In genomic region chr11:118435233-118435892, GRCh38 we compare ENCODE assay signal across 8 cellular contexts. TPM values are rescaled to one million over a fixed set of nuclear protein-coding genes. Genes with fewer than 3 reads are reported as not detected.
DNase-seq lines count a peak whose midpoint lies in the region; ATAC-seq and TF ChIP-seq lines count a peak whose summit lies in the region.

No MANE protein-coding gene starts in this region.

- peaks cover 16 to 30% of the 10 kb centered on the region in 2 experiments for H3K4me1 ChIP-seq in HCT116 (ENCODE audit: control insufficient read depth in 1 of 2, insufficient read depth in 2 of 2, low read length in 2 of 2)
- H3K4me1 ChIP-seq in SJCRH30 = peaks cover 3% of the 10 kb centered on the region
- H3K4me1 ChIP-seq in parathyroid adenoma = no peaks in the 10 kb centered on the region

- peak; percentile 24 for TF ChIP-seq POLR2A in HCT116 (IDR thresholded peaks at IDR 0.05; ENCODE audit: borderline replicate concordance, extremely low read depth, insufficient read depth, insufficient read length)

- H3K27me3 ChIP-seq in HCT116 (ENCODE audit: insufficient read depth, low read length) (no peaks in the 10 kb centered on the region), SJCRH30 (no peaks in the 10 kb centered on the region), parathyroid adenoma (ENCODE audit: control insufficient read depth, insufficient read depth, low read length) (no peaks in the 10 kb centered on the region)

- DNase-seq in EH (ENCODE audit: low read depth) (peak; percentile 52), HCT116 (ENCODE audit: low read depth, low spot score) (peak; percentile 18), NAMALWA (ENCODE audit: low spot score) (peak; percentile 96), SJCRH30 (peak; percentile 75 to 76), head of caudate nucleus (peak in 41 of 42 donors; percentile 35 to 77 (median 57))
- DNase-seq in activated naive CD4-positive, alpha-beta T cell (lab: John Stamatoyannopoulos, UW) = peak in 3 of 4 experiments; percentile 24 to 56 (median 24)
- no peak for DNase-seq in central memory CD4-positive, alpha-beta T cell

- intact Hi-C loops in HCT116 (cut with micrococcal nuclease) (no loop called here), head of caudate nucleus (cut with DNase I) (loop anchor here (5.0 kb wide), 2 partner anchors 33 to 52 kb away; partner anchors contain the start of gene ATP5MG)

- H3K36me3 ChIP-seq in HCT116 (ENCODE audit: control insufficient read depth in 1 of 2, insufficient read depth in 2 of 2, low read length in 2 of 2) = no peaks in the 10 kb centered on the region
- peaks cover 3% of the 10 kb centered on the region; the same call in 1 of the 2 replicates for H3K36me3 ChIP-seq in SJCRH30
- H3K36me3 ChIP-seq in parathyroid adenoma (ENCODE audit: control insufficient read depth, insufficient read depth, low read length) = no peaks in the 10 kb centered on the region

- POLR2A ChIA-PET in HCT116 (lab: Charles Lee) = interaction anchor here (1.0 kb wide), 1 partner anchor 112 kb away, joined by 3 read pairs; no protein-coding TSS in a partner anchor

- H4K20me1 ChIP-seq in HCT116 (ENCODE audit: insufficient read depth) = peaks cover 6% of the 10 kb centered on the region

- ATAC-seq in HCT116 = peak; percentile 47

- H3K4me3 ChIP-seq in HCT116 (replicated peaks in 1 of 2; ENCODE audit: low read depth in 1 of 2, low read length in 2 of 2) (peak overlapping the region; percentile 69 to 73), SJCRH30 (peak overlapping the region; percentile 98), parathyroid adenoma (ENCODE audit: low read depth, low read length) (peak overlapping the region; percentile 63)

- peak overlapping the region; percentile 79 for H2AFZ ChIP-seq in HCT116 (ENCODE audit: low read depth, low read length, poor library complexity, severe bottlenecking)
- peak overlapping the region; percentile 84 for H2AFZ ChIP-seq in parathyroid adenoma

- H3K9ac ChIP-seq in HCT116 (ENCODE audit: low read length) (peak overlapping the region; percentile 79), parathyroid adenoma (no peak overlapping the region)

- no peak for TF ChIP-seq RAD21 in HCT116 (IDR thresholded peaks at IDR 0.05; ENCODE audit: low read depth)

- H3K27ac ChIP-seq in HCT116 (ENCODE audit: low read depth, low read length) = peak overlapping the region; percentile 89
- peak overlapping the region; percentile 57 for H3K27ac ChIP-seq in SJCRH30
- peak overlapping the region; percentile 81 for H3K27ac ChIP-seq in parathyroid adenoma

- CTCF ChIA-PET in HCT116 (lab: Charles Lee) = interaction anchor here (1.4 kb wide), 2 partner anchors 14 to 140 kb away, joined by 3 to 5 read pairs; no protein-coding TSS in a partner anchor

- H3K4me2 ChIP-seq in HCT116 (ENCODE audit: low read length) (peak overlapping the region; percentile 93), parathyroid adenoma (ENCODE audit: low read length) (peak overlapping the region; percentile 78)

- H3K9me2 ChIP-seq in HCT116 (ENCODE audit: insufficient read depth) = no peaks in the 10 kb centered on the region

- TF ChIP-seq CTCF in HCT116 (IDR thresholded peaks at IDR 0.05 in 2 of 3, conservative IDR thresholded peaks at IDR 0.05 in 1 of 3; ENCODE audit: borderline replicate concordance in 1 of 3, insufficient read depth in 1 of 3, low read depth in 2 of 3, low read length in 2 of 3) (no peak), parathyroid adenoma (IDR thresholded peaks at IDR 0.05) (no peak)

- RAD21 ChIA-PET in HCT116 (lab: Charles Lee; ENCODE audit: low non-redundant PET in 1 of 2, low total read pairs in 2 of 2, uncharacterized antibody in 2 of 2, unreplicated experiment in 2 of 2) = no interaction called here

- H3K9me3 ChIP-seq in HCT116 (ENCODE audit: control insufficient read depth in 1 of 2, insufficient read depth in 1 of 2, low read depth in 1 of 2, low read length in 2 of 2) (no peaks in the 10 kb centered on the region), SJCRH30 (replicated peaks) (no peaks in the 10 kb centered on the region), parathyroid adenoma (ENCODE audit: control insufficient read depth, low read length) (no peaks in the 10 kb centered on the region)

- no TSS peak for BruUV-seq in HCT116 (replicated peaks; lab: Mats Ljungman, UMichigan)

- H3K79me2 ChIP-seq in HCT116 (ENCODE audit: insufficient read depth, low read length) = peaks cover 38% of the 10 kb centered on the region
- peaks cover 8% of the 10 kb centered on the region for H3K79me2 ChIP-seq in parathyroid adenoma

TF ChIP-seq in HCT116, 20 proteins besides CTCF, POLR2A, EP300 and RAD21:
- TF ChIP-seq EZH2 (IDR thresholded peaks at IDR 0.05) (no peak), YY1 (IDR thresholded peaks at IDR 0.05; ENCODE audit: extremely low read depth, insufficient replicate concordance, low read depth, low read length) (no peak), JUND (IDR thresholded peaks at IDR 0.05) (no peak), POLR2AphosphoS5 (IDR thresholded peaks at IDR 0.05; ENCODE audit: low read depth, low read length) (no peak), SRF (IDR thresholded peaks at IDR 0.05; ENCODE audit: low read depth) (no peak)

RNA-seq across cellular contexts. Expression of gene KMT2A, which starts 0.9 kb away (rescaled TPM):
- 50.4 TPM for total RNA-seq in HCT116 (2021; ENCODE audit: unreplicated experiment)
- polyA plus RNA-seq in HCT116 (2012) = 28.9 and 29.2 TPM in 2 replicates
- 32.3 and 33.2 TPM in 2 replicates for total RNA-seq in SJCRH30 (2014; rRNA removed; shearing (Covaris generic))

RNA-seq across cellular contexts. Expression of gene ATP5MG, which starts 34.0 kb away (rescaled TPM):
- total RNA-seq in HCT116 (2021; ENCODE audit: unreplicated experiment) = 205 TPM
- polyA plus RNA-seq in HCT116 (2012) = 224 and 260 TPM in 2 replicates
- total RNA-seq in SJCRH30 (2014; rRNA removed; shearing (Covaris generic)) = 165 and 191 TPM in 2 replicates
